ENCODE assay signal across 1 cellular context in the genomic region with DNA sequence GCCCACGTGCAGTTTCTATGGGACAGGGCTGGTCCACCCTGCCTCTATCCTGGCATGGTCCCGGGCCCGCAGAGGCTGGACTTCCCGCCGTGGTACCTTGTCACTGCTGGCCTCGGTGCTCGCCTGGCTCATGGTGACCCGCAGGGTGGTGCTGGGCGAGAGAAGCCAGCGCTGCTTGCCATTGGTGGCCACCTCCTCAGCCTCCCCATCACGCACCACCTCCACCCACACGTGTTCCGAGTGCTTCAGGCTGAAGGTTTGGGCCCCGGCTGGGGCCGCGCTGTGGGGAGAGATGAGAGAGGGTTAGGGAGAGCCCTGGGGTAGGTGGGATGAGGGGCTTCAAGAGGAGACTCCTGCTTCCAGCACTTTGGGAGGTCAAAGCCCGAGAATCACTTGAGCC.
TF ChIP-seq lines count a peak whose summit lies in the region.

No MANE protein-coding gene starts in this region.

TF ChIP-seq in H1, 55 proteins besides CTCF, POLR2A, EP300 and RAD21:
- TF ChIP-seq, protein P1, sequence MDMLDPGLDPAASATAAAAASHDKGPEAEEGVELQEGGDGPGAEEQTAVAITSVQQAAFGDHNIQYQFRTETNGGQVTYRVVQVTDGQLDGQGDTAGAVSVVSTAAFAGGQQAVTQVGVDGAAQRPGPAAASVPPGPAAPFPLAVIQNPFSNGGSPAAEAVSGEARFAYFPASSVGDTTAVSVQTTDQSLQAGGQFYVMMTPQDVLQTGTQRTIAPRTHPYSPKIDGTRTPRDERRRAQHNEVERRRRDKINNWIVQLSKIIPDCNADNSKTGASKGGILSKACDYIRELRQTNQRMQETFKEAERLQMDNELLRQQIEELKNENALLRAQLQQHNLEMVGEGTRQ (IDR thresholded peaks at IDR 0.05; ENCODE audit: low read length): no peak
- TF ChIP-seq CREB1 (IDR thresholded peaks at IDR 0.05) (no peak), CBX5 (IDR thresholded peaks at IDR 0.05; ENCODE audit: low read depth, low read length) (no peak), EGR1 (IDR thresholded peaks at IDR 0.05; ENCODE audit: borderline replicate concordance, low read depth, low read length) (no peak), CEBPB (IDR thresholded peaks at IDR 0.05; ENCODE audit: low read depth, low read length) (no peak), RBBP5 (IDR thresholded peaks at IDR 0.05; ENCODE audit: borderline replicate concordance, low read depth, low read length) (no peak)
- TF ChIP-seq, protein P2, sequence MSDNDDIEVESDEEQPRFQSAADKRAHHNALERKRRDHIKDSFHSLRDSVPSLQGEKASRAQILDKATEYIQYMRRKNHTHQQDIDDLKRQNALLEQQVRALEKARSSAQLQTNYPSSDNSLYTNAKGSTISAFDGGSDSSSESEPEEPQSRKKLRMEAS (IDR thresholded peaks at IDR 0.05): no peak
